2 cellular contexts compared by ENCODE assay signal in the genomic region with DNA sequence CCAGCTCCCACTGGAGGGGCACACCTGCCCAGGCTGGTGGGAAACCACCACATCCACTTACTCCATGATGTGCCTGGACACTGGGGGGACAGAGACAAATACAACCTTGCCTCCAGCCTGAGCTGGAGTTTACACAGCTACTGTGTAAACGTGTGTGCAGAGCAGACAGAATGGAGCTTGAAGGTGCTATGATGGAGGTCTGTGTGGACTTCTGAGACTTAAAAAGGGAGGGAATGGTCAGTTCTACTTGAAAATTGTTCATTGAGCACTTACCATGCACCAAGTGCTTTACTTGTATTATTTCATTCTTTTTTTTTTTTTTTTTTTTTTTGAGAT.
TF ChIP-seq lines count a peak whose summit lies in the region.

No MANE protein-coding gene starts in this region.

TF ChIP-seq in HEK293, 187 proteins besides CTCF, POLR2A, EP300 and RAD21:
- TF ChIP-seq, protein P1, sequence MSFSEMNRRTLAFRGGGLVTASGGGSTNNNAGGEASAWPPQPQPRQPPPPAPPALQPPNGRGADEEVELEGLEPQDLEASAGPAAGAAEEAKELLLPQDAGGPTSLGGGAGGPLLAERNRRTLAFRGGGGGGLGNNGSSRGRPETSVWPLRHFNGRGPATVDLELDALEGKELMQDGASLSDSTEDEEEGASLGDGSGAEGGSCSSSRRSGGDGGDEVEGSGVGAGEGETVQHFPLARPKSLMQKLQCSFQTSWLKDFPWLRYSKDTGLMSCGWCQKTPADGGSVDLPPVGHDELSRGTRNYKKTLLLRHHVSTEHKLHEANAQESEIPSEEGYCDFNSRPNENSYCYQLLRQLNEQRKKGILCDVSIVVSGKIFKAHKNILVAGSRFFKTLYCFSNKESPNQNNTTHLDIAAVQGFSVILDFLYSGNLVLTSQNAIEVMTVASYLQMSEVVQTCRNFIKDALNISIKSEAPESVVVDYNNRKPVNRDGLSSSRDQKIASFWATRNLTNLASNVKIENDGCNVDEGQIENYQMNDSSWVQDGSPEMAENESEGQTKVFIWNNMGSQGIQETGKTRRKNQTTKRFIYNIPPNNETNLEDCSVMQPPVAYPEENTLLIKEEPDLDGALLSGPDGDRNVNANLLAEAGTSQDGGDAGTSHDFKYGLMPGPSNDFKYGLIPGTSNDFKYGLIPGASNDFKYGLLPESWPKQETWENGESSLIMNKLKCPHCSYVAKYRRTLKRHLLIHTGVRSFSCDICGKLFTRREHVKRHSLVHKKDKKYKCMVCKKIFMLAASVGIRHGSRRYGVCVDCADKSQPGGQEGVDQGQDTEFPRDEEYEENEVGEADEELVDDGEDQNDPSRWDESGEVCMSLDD (tag by site-specific recombination; IDR thresholded peaks at IDR 0.05) = no peak
- TF ChIP-seq ZNF600 (tag by site-specific recombination; IDR thresholded peaks at IDR 0.05) (peak; percentile 31; the same call in 1 of the 2 replicates), ZNF560 (tag by site-specific recombination; IDR thresholded peaks at IDR 0.05; ENCODE audit: borderline replicate concordance) (no peak)

TF ChIP-seq in GM12878, 131 proteins besides CTCF, POLR2A, EP300 and RAD21:
- TF ChIP-seq RAD51 (IDR thresholded peaks at IDR 0.05) (no peak), HDGF (IDR thresholded peaks at IDR 0.05) (no peak), CREM (IDR thresholded peaks at IDR 0.05; ENCODE audit: low read depth) (no peak), GABPA (IDR thresholded peaks at IDR 0.05; ENCODE audit: low read depth) (no peak), FOS (IDR thresholded peaks at IDR 0.05; ENCODE audit: borderline replicate concordance, extremely low read depth, insufficient read length) (no peak), ASH2L (IDR thresholded peaks at IDR 0.05; ENCODE audit: borderline replicate concordance, low read depth) (no peak)
- TF ChIP-seq, protein P2, sequence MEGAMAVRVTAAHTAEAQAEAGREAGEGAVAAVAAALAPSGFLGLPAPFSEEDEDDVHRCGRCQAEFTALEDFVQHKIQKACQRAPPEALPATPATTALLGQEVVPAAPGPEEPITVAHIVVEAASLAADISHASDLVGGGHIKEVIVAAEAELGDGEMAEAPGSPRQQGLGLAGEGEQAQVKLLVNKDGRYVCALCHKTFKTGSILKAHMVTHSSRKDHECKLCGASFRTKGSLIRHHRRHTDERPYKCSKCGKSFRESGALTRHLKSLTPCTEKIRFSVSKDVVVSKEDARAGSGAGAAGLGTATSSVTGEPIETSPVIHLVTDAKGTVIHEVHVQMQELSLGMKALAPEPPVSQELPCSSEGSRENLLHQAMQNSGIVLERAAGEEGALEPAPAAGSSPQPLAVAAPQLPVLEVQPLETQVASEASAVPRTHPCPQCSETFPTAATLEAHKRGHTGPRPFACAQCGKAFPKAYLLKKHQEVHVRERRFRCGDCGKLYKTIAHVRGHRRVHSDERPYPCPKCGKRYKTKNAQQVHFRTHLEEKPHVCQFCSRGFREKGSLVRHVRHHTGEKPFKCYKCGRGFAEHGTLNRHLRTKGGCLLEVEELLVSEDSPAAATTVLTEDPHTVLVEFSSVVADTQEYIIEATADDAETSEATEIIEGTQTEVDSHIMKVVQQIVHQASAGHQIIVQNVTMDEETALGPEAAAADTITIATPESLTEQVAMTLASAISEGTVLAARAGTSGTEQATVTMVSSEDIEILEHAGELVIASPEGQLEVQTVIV (IDR thresholded peaks at IDR 0.05; ENCODE audit: borderline replicate concordance, partially characterized antibody) = no peak
- TF ChIP-seq, protein P3, sequence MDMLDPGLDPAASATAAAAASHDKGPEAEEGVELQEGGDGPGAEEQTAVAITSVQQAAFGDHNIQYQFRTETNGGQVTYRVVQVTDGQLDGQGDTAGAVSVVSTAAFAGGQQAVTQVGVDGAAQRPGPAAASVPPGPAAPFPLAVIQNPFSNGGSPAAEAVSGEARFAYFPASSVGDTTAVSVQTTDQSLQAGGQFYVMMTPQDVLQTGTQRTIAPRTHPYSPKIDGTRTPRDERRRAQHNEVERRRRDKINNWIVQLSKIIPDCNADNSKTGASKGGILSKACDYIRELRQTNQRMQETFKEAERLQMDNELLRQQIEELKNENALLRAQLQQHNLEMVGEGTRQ (IDR thresholded peaks at IDR 0.05; ENCODE audit: borderline replicate concordance, low read depth, low read length) = no peak
- TF ChIP-seq, protein P4, sequence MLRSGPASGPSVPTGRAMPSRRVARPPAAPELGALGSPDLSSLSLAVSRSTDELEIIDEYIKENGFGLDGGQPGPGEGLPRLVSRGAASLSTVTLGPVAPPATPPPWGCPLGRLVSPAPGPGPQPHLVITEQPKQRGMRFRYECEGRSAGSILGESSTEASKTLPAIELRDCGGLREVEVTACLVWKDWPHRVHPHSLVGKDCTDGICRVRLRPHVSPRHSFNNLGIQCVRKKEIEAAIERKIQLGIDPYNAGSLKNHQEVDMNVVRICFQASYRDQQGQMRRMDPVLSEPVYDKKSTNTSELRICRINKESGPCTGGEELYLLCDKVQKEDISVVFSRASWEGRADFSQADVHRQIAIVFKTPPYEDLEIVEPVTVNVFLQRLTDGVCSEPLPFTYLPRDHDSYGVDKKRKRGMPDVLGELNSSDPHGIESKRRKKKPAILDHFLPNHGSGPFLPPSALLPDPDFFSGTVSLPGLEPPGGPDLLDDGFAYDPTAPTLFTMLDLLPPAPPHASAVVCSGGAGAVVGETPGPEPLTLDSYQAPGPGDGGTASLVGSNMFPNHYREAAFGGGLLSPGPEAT (IDR thresholded peaks at IDR 0.05; ENCODE audit: low read depth) = no peak
- TF ChIP-seq, protein P5, sequence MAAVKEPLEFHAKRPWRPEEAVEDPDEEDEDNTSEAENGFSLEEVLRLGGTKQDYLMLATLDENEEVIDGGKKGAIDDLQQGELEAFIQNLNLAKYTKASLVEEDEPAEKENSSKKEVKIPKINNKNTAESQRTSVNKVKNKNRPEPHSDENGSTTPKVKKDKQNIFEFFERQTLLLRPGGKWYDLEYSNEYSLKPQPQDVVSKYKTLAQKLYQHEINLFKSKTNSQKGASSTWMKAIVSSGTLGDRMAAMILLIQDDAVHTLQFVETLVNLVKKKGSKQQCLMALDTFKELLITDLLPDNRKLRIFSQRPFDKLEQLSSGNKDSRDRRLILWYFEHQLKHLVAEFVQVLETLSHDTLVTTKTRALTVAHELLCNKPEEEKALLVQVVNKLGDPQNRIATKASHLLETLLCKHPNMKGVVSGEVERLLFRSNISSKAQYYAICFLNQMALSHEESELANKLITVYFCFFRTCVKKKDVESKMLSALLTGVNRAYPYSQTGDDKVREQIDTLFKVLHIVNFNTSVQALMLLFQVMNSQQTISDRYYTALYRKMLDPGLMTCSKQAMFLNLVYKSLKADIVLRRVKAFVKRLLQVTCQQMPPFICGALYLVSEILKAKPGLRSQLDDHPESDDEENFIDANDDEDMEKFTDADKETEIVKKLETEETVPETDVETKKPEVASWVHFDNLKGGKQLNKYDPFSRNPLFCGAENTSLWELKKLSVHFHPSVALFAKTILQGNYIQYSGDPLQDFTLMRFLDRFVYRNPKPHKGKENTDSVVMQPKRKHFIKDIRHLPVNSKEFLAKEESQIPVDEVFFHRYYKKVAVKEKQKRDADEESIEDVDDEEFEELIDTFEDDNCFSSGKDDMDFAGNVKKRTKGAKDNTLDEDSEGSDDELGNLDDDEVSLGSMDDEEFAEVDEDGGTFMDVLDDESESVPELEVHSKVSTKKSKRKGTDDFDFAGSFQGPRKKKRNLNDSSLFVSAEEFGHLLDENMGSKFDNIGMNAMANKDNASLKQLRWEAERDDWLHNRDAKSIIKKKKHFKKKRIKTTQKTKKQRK (IDR thresholded peaks at IDR 0.05; ENCODE audit: low read depth, low read length) = no peak
- TF ChIP-seq, protein P6, sequence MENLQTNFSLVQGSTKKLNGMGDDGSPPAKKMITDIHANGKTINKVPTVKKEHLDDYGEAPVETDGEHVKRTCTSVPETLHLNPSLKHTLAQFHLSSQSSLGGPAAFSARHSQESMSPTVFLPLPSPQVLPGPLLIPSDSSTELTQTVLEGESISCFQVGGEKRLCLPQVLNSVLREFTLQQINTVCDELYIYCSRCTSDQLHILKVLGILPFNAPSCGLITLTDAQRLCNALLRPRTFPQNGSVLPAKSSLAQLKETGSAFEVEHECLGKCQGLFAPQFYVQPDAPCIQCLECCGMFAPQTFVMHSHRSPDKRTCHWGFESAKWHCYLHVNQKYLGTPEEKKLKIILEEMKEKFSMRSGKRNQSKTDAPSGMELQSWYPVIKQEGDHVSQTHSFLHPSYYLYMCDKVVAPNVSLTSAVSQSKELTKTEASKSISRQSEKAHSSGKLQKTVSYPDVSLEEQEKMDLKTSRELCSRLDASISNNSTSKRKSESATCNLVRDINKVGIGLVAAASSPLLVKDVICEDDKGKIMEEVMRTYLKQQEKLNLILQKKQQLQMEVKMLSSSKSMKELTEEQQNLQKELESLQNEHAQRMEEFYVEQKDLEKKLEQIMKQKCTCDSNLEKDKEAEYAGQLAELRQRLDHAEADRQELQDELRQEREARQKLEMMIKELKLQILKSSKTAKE (IDR thresholded peaks at IDR 0.05; ENCODE audit: low read depth, poor library complexity, severe bottlenecking) = no peak
TF ChIP-seq in GM12878: peak in this region for 0.
